18 cellular contexts compared by ENCODE assay signal in the genomic region with DNA sequence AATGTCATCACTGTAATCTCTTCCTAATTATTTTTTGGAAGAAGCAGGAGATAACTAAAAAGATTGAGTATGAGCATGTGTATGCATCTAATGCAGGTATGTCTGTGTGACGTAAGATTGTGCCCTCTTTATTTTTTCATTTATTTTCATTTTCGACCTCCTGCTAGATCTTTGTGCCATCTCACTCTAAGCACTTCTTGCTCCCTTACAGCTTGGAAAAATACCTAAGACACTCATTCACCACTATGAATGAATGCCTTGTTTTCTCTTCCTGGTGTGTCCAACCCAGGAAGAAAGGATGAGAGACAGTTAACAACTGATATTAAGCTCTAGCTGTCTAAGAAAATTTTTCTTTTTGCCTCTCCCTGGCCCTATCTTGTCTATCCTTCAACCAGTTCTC.
A peak's percentile ranks its signal among the peaks of the same experiment; 100 is the strongest.
DNase-seq lines count a peak whose midpoint lies in the region; ATAC-seq and FAIRE-seq lines count a peak whose summit lies in the region.
"Had no signal": no experiment of that assay in that cellular context is flagged by ENCODE, and none has a peak within 500 bp of the region (broad histone marks: within the 10 kb centered on the region; RNA-seq: fewer than 3 reads in every experiment).

No MANE protein-coding gene starts in this region.

- no peaks in the 10 kb centered on the region for H3K36me3 ChIP-seq in small intestine (ENCODE audit: control insufficient read depth in 2 of 2, insufficient read depth in 2 of 2, low read length in 2 of 2)

- no peaks in the 10 kb centered on the region for H3K9me3 ChIP-seq in small intestine (ENCODE audit: control insufficient read depth, low read depth)

- no peak overlapping the region for H3K4me3 ChIP-seq in small intestine (ENCODE audit: low read depth in 1 of 2, low read length in 2 of 2)

- DNase-seq in Daoy (ENCODE audit: low read depth) (peak; percentile 14), LoVo (ENCODE audit: low spot score) (peak; percentile 41), SW480 (ENCODE audit: low spot score) (peak; percentile 51), small intestine (peak; percentile 4), NCI-H345 treated with DMSO at 0.1 percent for 48 hours (lab: John Stamatoyannopoulos, UW; ENCODE audit: unreplicated experiment) (no peak), NCI-H2196 treated with DMSO at 0.1 percent for 48 hours (lab: John Stamatoyannopoulos, UW; ENCODE audit: unreplicated experiment) (no peak)
- DNase-seq: COR-L47, GF-D8, NCI-H1105 treated with DMSO at 0.1 percent for 48 hours, NCI-H1694 treated with DMSO at 0.1 percent for 48 hours, NCI-H226, NCI-H524 treated with DMSO at 0.1 percent for 48 hours, T-cell, T-helper 9 cell had no signal

- H3K4me1 ChIP-seq in small intestine (ENCODE audit: control insufficient read depth in 2 of 2, insufficient read depth in 1 of 2, low read depth in 1 of 2, low read length in 1 of 2), result no peaks in the 10 kb centered on the region

- no peak for ATAC-seq in HG03135 (IDR thresholded peaks at IDR 0.05; ENCODE audit: unreplicated experiment)
- ATAC-seq: Right ventricle myocardium inferior, T-cell had no signal

- no peak for FAIRE-seq in small intestine (lab: Jason Lieb, UNC)
- FAIRE-seq: GM12891, RCC 7860 had no signal

- no peak overlapping the region for H3K27ac ChIP-seq in small intestine (ENCODE audit: low read depth in 1 of 2, low read length in 1 of 2)

- H3K27me3 ChIP-seq in small intestine (ENCODE audit: control insufficient read depth in 2 of 2, insufficient read depth in 2 of 2, low read length in 2 of 2), result peaks cover 0 to 4% of the 10 kb centered on the region in 2 donors

- WGBS in small intestine, 3 donors, result 11 to 70% (median 55%) methylated on average over 2 of the region's 2 CpGs

Comparison
In these comparisons a context has a peak if more than half of its experiments do, and no peak if none do; other contexts are left out.
1. DNase-seq: peak in Daoy (single experiment), LoVo (single experiment), SW480 (single experiment) and small intestine (single experiment); none in NCI-H345 treated with DMSO at 0.1 percent for 48 hours (single experiment) and NCI-H2196 treated with DMSO at 0.1 percent for 48 hours (single experiment).